20 cellular contexts compared by ENCODE assay signal in genomic region chr19:16577531-16578052, GRCh38. TPM values are rescaled to one million over a fixed set of nuclear protein-coding genes. Genes with fewer than 3 reads are reported as not detected.
DNase-seq lines count a peak whose midpoint lies in the region; ATAC-seq and TF ChIP-seq lines count a peak whose summit lies in the region.
"Had no signal": no experiment of that assay in that cellular context is flagged by ENCODE, and none has a peak within 500 bp of the region (broad histone marks: within the 10 kb centered on the region; RNA-seq: fewer than 3 reads in every experiment).

No MANE protein-coding gene starts in this region.

- H2BK15ac ChIP-seq in IMR-90 (ENCODE audit: low read depth, low read length) = no peak overlapping the region

- no peaks in the 10 kb centered on the region for H3K27me3 Mint-ChIP-seq in activated naive CD4-positive, alpha-beta T cell treated with anti-CD3 and anti-CD28 coated beads, Interleukin-2, amount 50 U/mL, for 24 hours
- no peaks in the 10 kb centered on the region for H3K27me3 Mint-ChIP-seq in neural crest cell (ENCODE audit: low read depth)
- no peaks in the 10 kb centered on the region for H3K27me3 Mint-ChIP-seq in stimulated activated naive B cell treated with anti-CD40 and anti-IgM and Interleukin-4, amounts not matched to agents 10 μg/mL and 1 μg/mL and 100 μg/mL, for 72 hours
- H3K27me3 Mint-ChIP-seq: IgD-negative memory B cell had no signal

- CTCF ChIA-PET in IMR-90 (lab: Yijun Ruan, JAX) = no interaction called here

- POLR2A ChIA-PET in IMR-90 (lab: Charles Lee; ENCODE audit: unreplicated experiment) = no interaction called here

- H2BK5ac ChIP-seq in IMR-90 (ENCODE audit: low read depth, low read length, poor library complexity, severe bottlenecking) = no peak overlapping the region

- H2BK20ac ChIP-seq in IMR-90 (ENCODE audit: low read depth, low read length) = no peak overlapping the region

- H3K79me1 ChIP-seq in IMR-90 (ENCODE audit: low read depth in 1 of 2, low read length in 2 of 2) = peaks cover 35 to 88% of the 10 kb centered on the region in 2 experiments

- no peaks in the 10 kb centered on the region for H3K9me3 ChIP-seq in IMR-90 (ENCODE audit: control insufficient read depth, insufficient read depth, low read length)

- peaks cover 29% of the 10 kb centered on the region for H3K36me3 ChIP-seq in IMR-90 (ENCODE audit: control insufficient read depth, insufficient read depth, low read length)

- no peaks in the 10 kb centered on the region for H3K9me3 Mint-ChIP-seq in activated naive CD4-positive, alpha-beta T cell treated with anti-CD3 and anti-CD28 coated beads, Interleukin-2, amount 50 U/mL, for 24 hours
- H3K9me3 Mint-ChIP-seq in neural crest cell = no peaks in the 10 kb centered on the region
- H3K9me3 Mint-ChIP-seq in stimulated activated naive B cell treated with anti-CD40 and anti-IgM and Interleukin-4, amounts not matched to agents 10 μg/mL and 1 μg/mL and 100 μg/mL, for 72 hours = no peaks in the 10 kb centered on the region
- H3K9me3 Mint-ChIP-seq: IgD-negative memory B cell had no signal

- H3K4ac ChIP-seq in IMR-90 (ENCODE audit: low read depth, low read length) = no peak overlapping the region

- H3K9ac ChIP-seq in IMR-90 (ENCODE audit: low read depth, low read length) = no peak overlapping the region
- H3K9ac ChIP-seq: KMS-11 had no signal

- ATAC-seq in IMR-90 (ENCODE audit: low read depth) = no peak
- no peak for ATAC-seq in stimulated activated naive B cell treated with anti-CD40 and anti-IgM and Interleukin-4, amounts not matched to agents 10 μg/mL and 1 μg/mL and 100 μg/mL, for 72 hours (replicated peaks)

- no peak overlapping the region for H2BK120ac ChIP-seq in IMR-90 (ENCODE audit: low read depth, low read length)

- H2AK5ac ChIP-seq in IMR-90 (ENCODE audit: low read depth, low read length) = no peak overlapping the region

- no peak overlapping the region for H4K91ac ChIP-seq in IMR-90 (ENCODE audit: insufficient read depth, low read depth, low read length)

- H3K56ac ChIP-seq in IMR-90 (ENCODE audit: extremely low read depth, insufficient read depth, low read length) = no peak overlapping the region

- H3K14ac ChIP-seq in IMR-90 (replicated peaks; ENCODE audit: low read depth, low read length) = no peak overlapping the region

- peak overlapping the region; percentile 35 for H3K27ac Mint-ChIP-seq in activated naive CD4-positive, alpha-beta T cell treated with anti-CD3 and anti-CD28 coated beads, Interleukin-2, amount 50 U/mL, for 24 hours
- H3K27ac Mint-ChIP-seq in neural crest cell (ENCODE audit: unreplicated experiment) = peak overlapping the region; percentile 43
- peak overlapping the region; percentile 37 for H3K27ac Mint-ChIP-seq in stimulated activated naive B cell treated with anti-CD40 and anti-IgM and Interleukin-4, amounts not matched to agents 10 μg/mL and 1 μg/mL and 100 μg/mL, for 72 hours

- TF ChIP-seq CTCF in IMR-90 (conservative IDR thresholded peaks at IDR 0.05; ENCODE audit: low read depth, low read length) = no peak
- TF ChIP-seq CTCF in neural crest cell (conservative IDR thresholded peaks at IDR 0.05) = no peak
- TF ChIP-seq CTCF in GM10266 (IDR thresholded peaks at IDR 0.05; ENCODE audit: control insufficient read depth, insufficient read depth, low read depth, missing control alignments) = no peak

- no peak overlapping the region for H3K27ac ChIP-seq in IMR-90 (ENCODE audit: insufficient read depth, low read length)
- H3K27ac ChIP-seq: KMS-11, PC-9 had no signal

- no peak overlapping the region for H3K4me2 ChIP-seq in IMR-90 (ENCODE audit: low read depth, low read length)
- H3K4me2 ChIP-seq: KMS-11, PC-9 had no signal

- H4K20me1 ChIP-seq in IMR-90 (ENCODE audit: insufficient read depth, low read length) = peaks cover 82% of the 10 kb centered on the region

- no peak for TF ChIP-seq RAD21 in IMR-90 (IDR thresholded peaks at IDR 0.05; ENCODE audit: low read length)

- H2AK9ac ChIP-seq in IMR-90 (replicated peaks; ENCODE audit: low read depth, low read length, poor library complexity) = peak overlapping the region; percentile 58

- H3K9me1 ChIP-seq in IMR-90 (ENCODE audit: insufficient read depth, low read length) = peaks cover 34% of the 10 kb centered on the region

- 90% methylated on average over 8 of the region's 20 CpGs; no CpG with 5 or more reads in 1 of the 2 experiments for WGBS in IMR-90 (ENCODE audit: extremely low coverage in 2 of 2, insufficient read length in 1 of 2), 2 experiments

- H3K36me3 Mint-ChIP-seq in activated naive CD4-positive, alpha-beta T cell treated with anti-CD3 and anti-CD28 coated beads, Interleukin-2, amount 50 U/mL, for 24 hours = peaks cover 4% of the 10 kb centered on the region
- no peaks in the 10 kb centered on the region for H3K36me3 Mint-ChIP-seq in neural crest cell (ENCODE audit: low read depth)
- H3K36me3 Mint-ChIP-seq in stimulated activated naive B cell treated with anti-CD40 and anti-IgM and Interleukin-4, amounts not matched to agents 10 μg/mL and 1 μg/mL and 100 μg/mL, for 72 hours = peaks cover 22 to 55% of the 10 kb centered on the region in 2 donors

- H3K4me3 Mint-ChIP-seq in activated naive CD4-positive, alpha-beta T cell treated with anti-CD3 and anti-CD28 coated beads, Interleukin-2, amount 50 U/mL, for 24 hours = no peak overlapping the region
- no peak overlapping the region for H3K4me3 Mint-ChIP-seq in neural crest cell
- H3K4me3 Mint-ChIP-seq in stimulated activated naive B cell treated with anti-CD40 and anti-IgM and Interleukin-4, amounts not matched to agents 10 μg/mL and 1 μg/mL and 100 μg/mL, for 72 hours = no peak overlapping the region

- H3K18ac ChIP-seq in IMR-90 (ENCODE audit: low read depth, low read length) = no peak overlapping the region

- H2AFZ ChIP-seq in IMR-90 (replicated peaks; ENCODE audit: low read length, poor library complexity) = no peak overlapping the region
- H2AFZ ChIP-seq: PC-9 had no signal

- no peak for DNase-seq in activated naive CD4-positive, alpha-beta T cell treated with Interleukin-2 at 50 U/mL for 16 hours
- DNase-seq in IMR-90 (no peak), neural crest cell (ENCODE audit: low read depth, low spot score) (no peak), GM10266 (ENCODE audit: extremely low spot score) (no peak), AG20443 (ENCODE audit: low spot score) (no peak)
- DNase-seq in stimulated activated naive B cell treated with anti-CD40 and anti-IgM and Interleukin-4, amounts not matched to agents 10 μg/mL and 1 μg/mL and 100 μg/mL, for 72 hours = no peak
- DNase-seq: 8988T, ACHN, Calu3, DMS79 treated with DMSO at 0.1 percent for 48 hours, H7, MM.1S, NCI-H2029, NCI-H446 treated with DMSO at 0.1 percent for 48 hours, NCI-H526 treated with DMSO at 0.1 percent for 48 hours, PC-9, SHP77 treated with DMSO at 0.1 percent for 48 hours had no signal

- no peak for TF ChIP-seq POLR2A in IMR-90 (IDR thresholded peaks at IDR 0.05; ENCODE audit: low read depth, low read length)

- in situ Hi-C loops in IMR-90 (cut with MboI; ENCODE audit: low sequenced_read_pairs) = no loop called here

- dilution Hi-C loops in IMR-90 (cut with HindIII; ENCODE audit: low sequenced_read_pairs, unreplicated experiment) = no loop called here

- H3K4me3 ChIP-seq in IMR-90 (ENCODE audit: insufficient read depth, low read depth, low read length) = no peak overlapping the region
- H3K4me3 ChIP-seq: PC-9 had no signal

- H3K23ac ChIP-seq in IMR-90 (ENCODE audit: low read depth, low read length) = no peak overlapping the region

- no peaks in the 10 kb centered on the region for H3K27me3 ChIP-seq in IMR-90 (ENCODE audit: control insufficient read depth, insufficient read depth, low read length)

- peaks cover 7% of the 10 kb centered on the region for H3K4me1 ChIP-seq in IMR-90 (ENCODE audit: control insufficient read depth, insufficient read depth, low read length)

- no peak overlapping the region for H4K5ac ChIP-seq in IMR-90 (ENCODE audit: low read depth, low read length)

- BruUV-seq in IMR-90 (replicated peaks; lab: Mats Ljungman, UMichigan) = no TSS peak

- intact Hi-C loops in IMR-90 (cut with micrococcal nuclease) = no loop called here

- peaks cover 58% of the 10 kb centered on the region for H3K4me1 Mint-ChIP-seq in activated naive CD4-positive, alpha-beta T cell treated with anti-CD3 and anti-CD28 coated beads, Interleukin-2, amount 50 U/mL, for 24 hours
- peaks cover 21% of the 10 kb centered on the region for H3K4me1 Mint-ChIP-seq in neural crest cell
- H3K4me1 Mint-ChIP-seq in stimulated activated naive B cell treated with anti-CD40 and anti-IgM and Interleukin-4, amounts not matched to agents 10 μg/mL and 1 μg/mL and 100 μg/mL, for 72 hours = peaks cover 52 to 82% of the 10 kb centered on the region in 2 donors

- no peak overlapping the region for H4K8ac ChIP-seq in IMR-90 (ENCODE audit: low read depth in 2 of 2, low read length in 2 of 2)

TF ChIP-seq in IMR-90, 13 proteins besides CTCF, POLR2A, EP300 and RAD21:
- no peak for TF ChIP-seq BHLHE40 (IDR thresholded peaks at IDR 0.05; ENCODE audit: low read depth, low read length)
TF ChIP-seq in IMR-90: peak in this region for 0.

RNA-seq across cellular contexts. Expression of gene SLC35E1, which starts 5.4 kb away (rescaled TPM):
- total RNA-seq in IMR-90 (2012; rRNA removed) (22.6 and 25.8 TPM in 2 replicates), neural crest cell (30.4 and 32.5 TPM in 2 replicates)
- polyA plus RNA-seq in IMR-90 (2012; rRNA removed) = 38.0 and 46.7 TPM in 2 replicates
- polyA plus RNA-seq in IMR-90 (2012; cell fraction: cytosol; rRNA removed) = 18.1 and 27.8 TPM in 2 replicates
- polyA plus RNA-seq in IMR-90 (2012; cell fraction: nucleus; rRNA removed; ENCODE audit: low replicate concordance) = 33.2 and 71.8 TPM in 2 replicates

RNA-seq across cellular contexts. Expression of gene CHERP, which starts 35.4 kb away (rescaled TPM):
- total RNA-seq in IMR-90 (2012; rRNA removed) = 0.54 and 1.1 TPM in 2 replicates
- polyA plus RNA-seq in IMR-90 (2012; rRNA removed) = 13.5 and 15.6 TPM in 2 replicates
- polyA plus RNA-seq in IMR-90 (2012; cell fraction: cytosol; rRNA removed) = 9.4 and 12.9 TPM in 2 replicates
- 37.1 and 59.7 TPM in 2 replicates for polyA plus RNA-seq in IMR-90 (2012; cell fraction: nucleus; rRNA removed; ENCODE audit: low replicate concordance)
- 93.3 and 95.7 TPM in 2 replicates for total RNA-seq in neural crest cell

RNA-seq across cellular contexts. Expression of gene MED26, which starts 50.4 kb away (rescaled TPM):
- total RNA-seq in IMR-90 (2012; rRNA removed) (2.0 and 2.8 TPM in 2 replicates), neural crest cell (11.7 and 11.8 TPM in 2 replicates)
- polyA plus RNA-seq in IMR-90 (2012; rRNA removed) = 4.0 and 4.9 TPM in 2 replicates
- polyA plus RNA-seq in IMR-90 (2012; cell fraction: cytosol; rRNA removed) = 2.8 and 5.3 TPM in 2 replicates
- polyA plus RNA-seq in IMR-90 (2012; cell fraction: nucleus; rRNA removed; ENCODE audit: low replicate concordance) = 7.1 and 11.7 TPM in 2 replicates

Comparison
In these comparisons a context has a peak if more than half of its experiments do, and no peak if none do; other contexts are left out.
1. RNA of gene CHERP, which starts 35.4 kb away (total RNA-seq): 93.3 to 95.7 TPM in neural crest cell; 0.54 to 1.1 TPM in IMR-90; every median in the first group is over 10 times any median in the second.
2. Peak in every context shown above with its lines, with median percentiles within 50 percentile points of each other: H3K27ac Mint-ChIP-seq.